ENCODE assay signal across 1 cellular context in genomic region chr20:63635431-63636141, GRCh38.
TF ChIP-seq lines count a peak whose summit lies in the region.

No MANE protein-coding gene starts in this region.

TF ChIP-seq in HepG2, 621 proteins besides CTCF, POLR2A, EP300 and RAD21:
- TF ChIP-seq ZNF564 (CRISPR knock-in tag; IDR thresholded peaks at IDR 0.05) (0 out of 2 replicates have a peak, but pooled peaks have one; percentile 54), LRRFIP1 (CRISPR knock-in tag; conservative IDR thresholded peaks at IDR 0.05) (no peak)
